28 cellular contexts compared by ENCODE assay signal in genomic region chr7:127807829-127808228, GRCh38.
"Had no signal": no experiment of that assay in that cellular context is flagged by ENCODE, and none has a peak within 500 bp of the region (broad histone marks: within the 10 kb centered on the region; RNA-seq: fewer than 3 reads in every experiment).

No MANE protein-coding gene starts in this region.

- ATAC-seq: foreskin keratinocyte; heart right ventricle; left ventricle myocardium superior; lower lobe of right lung; naive thymus-derived CD8-positive, alpha-beta T cell; psoas muscle; right cardiac atrium; stimulated activated memory B cell treated with anti-CD40 and anti-IgM and Interleukin-4, amounts not matched to agents 10 μg/mL and 1 μg/mL and 100 μg/mL, for 72 hours; stimulated activated naive CD8-positive, alpha-beta T cell treated with anti-CD3 and anti-CD28 coated beads, Interleukin-15, Interleukin-2, amounts not matched to agents 100 U/mL and 50 U/mL, for 24 hours had no signal

- H3K27me3 ChIP-seq: esophagus muscularis mucosa, foreskin keratinocyte, heart right ventricle, spleen, testis, tibial artery, upper lobe of left lung had no signal

- FAIRE-seq: endothelial cell of umbilical vein, keratinocyte, urothelium cell line had no signal

- DNase-seq: dermis blood vessel endothelial cell; effector memory CD4-positive, alpha-beta T cell; foreskin keratinocyte; glutamatergic neuron; heart right ventricle; hippocampal formation; left ventricle myocardium superior; lower lobe of right lung; naive thymus-derived CD8-positive, alpha-beta T cell; nephron progenitor cell; nucleus accumbens; posterior cingulate gyrus; psoas muscle; right cardiac atrium; spleen; stimulated activated CD4-positive, alpha-beta T cell treated with anti-CD3 and anti-CD28 coated beads, Interleukin-4, amount 100 ng/mL, for 4 hours; stimulated activated naive CD8-positive, alpha-beta T cell treated with anti-CD3 and anti-CD28 coated beads, Interleukin-15, Interleukin-2, amounts not matched to agents 100 U/mL and 50 U/mL, for 24 hours; substantia nigra; testis; tibial artery; upper lobe of left lung had no signal

- H3K4me3 ChIP-seq: coronary artery, esophagus muscularis mucosa, heart right ventricle, lower lobe of right lung, psoas muscle, skin epidermis, spleen, testis, tibial artery, upper lobe of left lung had no signal

- H3K9me3 ChIP-seq: esophagus muscularis mucosa, heart right ventricle, lower lobe of right lung, psoas muscle, spleen, testis, tibial artery, upper lobe of left lung had no signal

- H3K27ac ChIP-seq: coronary artery, esophagus muscularis mucosa, heart right ventricle, lower lobe of right lung, psoas muscle, skin epidermis, spleen, testis, tibial artery, upper lobe of left lung had no signal
